Comparison of ENCODE assay signal across 19 cellular contexts in genomic region chr5:81774359-81774758, GRCh38.
"Had no signal": no experiment of that assay in that cellular context is flagged by ENCODE, and none has a peak within 500 bp of the region (broad histone marks: within the 10 kb centered on the region; RNA-seq: fewer than 3 reads in every experiment).

No MANE protein-coding gene starts in this region.

- DNase-seq: activated CD4-positive, alpha-beta T cell treated with anti-CD3 and anti-CD28 coated beads for 1 hour; activated CD4-positive, alpha-beta T cell treated with anti-CD3 and anti-CD28 coated beads, Interleukin-2, amount 50 U/mL, for 4 hours; activated naive CD4-positive, alpha-beta T cell treated with Interleukin-2 at 50 U/mL for 16 hours; activated T-cell treated with anti-CD3 and anti-CD28 coated beads for 4 hours; anterior cingulate cortex; effector CD8-positive, alpha-beta T cell; foreskin keratinocyte; heart right ventricle; left colon; mucosa of descending colon; naive thymus-derived CD4-positive, alpha-beta T cell; retina; SK-N-SH; stimulated activated CD4-positive, alpha-beta T cell treated with anti-CD3 and anti-CD28 coated beads, Interleukin-2, amount 100 ng/mL, for 48 hours; stimulated activated naive CD4-positive, alpha-beta T cell; T-cell; testis had no signal

- H3K27me3 ChIP-seq: foreskin keratinocyte, heart right ventricle, testis had no signal

- H3K9ac ChIP-seq: parathyroid adenoma, SK-N-SH had no signal

- H2AFZ ChIP-seq: parathyroid adenoma had no signal

- H3K4me3 ChIP-seq: heart right ventricle, mucosa of descending colon, testis had no signal

- H3K9me3 ChIP-seq: mucosa of descending colon, SK-N-SH, testis had no signal

- H3K27ac ChIP-seq: foreskin keratinocyte, parathyroid adenoma, VCaP had no signal

- H3K36me3 ChIP-seq: heart right ventricle had no signal

- H3K79me2 ChIP-seq: parathyroid adenoma had no signal

- H3K4me2 ChIP-seq: SK-N-SH had no signal
